ENCODE assay signal across 8 cellular contexts in the genomic region with DNA sequence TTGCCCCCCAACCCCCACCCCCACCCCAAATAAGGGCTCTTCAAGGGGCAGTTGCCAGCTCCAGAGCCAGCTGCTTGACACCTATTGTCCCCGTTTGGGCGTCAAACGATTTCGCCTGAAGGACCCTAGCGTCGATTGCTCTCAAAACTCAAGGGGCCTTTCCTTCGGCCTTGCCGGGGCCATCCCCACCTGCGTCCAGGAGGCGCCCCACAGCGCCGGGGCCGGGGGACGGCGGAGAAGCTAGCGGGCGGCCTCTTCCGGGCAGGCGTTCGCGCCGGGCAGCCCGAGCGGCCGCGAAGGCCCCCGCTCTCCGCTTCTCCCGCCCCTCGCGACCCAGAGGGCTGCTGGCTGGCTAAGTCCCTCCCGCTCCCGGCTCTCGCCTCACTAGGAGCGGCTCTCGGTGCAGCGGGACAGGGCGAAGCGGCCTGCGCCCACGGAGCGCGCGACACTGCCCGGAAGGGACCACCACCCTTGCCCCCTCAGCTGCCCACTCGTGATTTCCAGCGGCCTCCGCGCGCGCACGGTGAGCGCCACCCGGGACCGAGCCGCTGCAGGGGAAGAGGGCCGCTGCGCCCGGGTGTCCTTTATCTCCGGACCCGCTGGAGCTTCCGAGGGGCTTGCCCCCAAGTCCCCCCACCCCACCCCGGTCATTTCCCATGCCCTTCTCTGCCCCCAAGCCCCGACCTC. TPM values are rescaled to one million over a fixed set of nuclear protein-coding genes. Genes with fewer than 3 reads are reported as not detected.
DNase-seq lines count a peak whose midpoint lies in the region; ATAC-seq, FAIRE-seq and TF ChIP-seq lines count a peak whose summit lies in the region.

A gene with protein sequence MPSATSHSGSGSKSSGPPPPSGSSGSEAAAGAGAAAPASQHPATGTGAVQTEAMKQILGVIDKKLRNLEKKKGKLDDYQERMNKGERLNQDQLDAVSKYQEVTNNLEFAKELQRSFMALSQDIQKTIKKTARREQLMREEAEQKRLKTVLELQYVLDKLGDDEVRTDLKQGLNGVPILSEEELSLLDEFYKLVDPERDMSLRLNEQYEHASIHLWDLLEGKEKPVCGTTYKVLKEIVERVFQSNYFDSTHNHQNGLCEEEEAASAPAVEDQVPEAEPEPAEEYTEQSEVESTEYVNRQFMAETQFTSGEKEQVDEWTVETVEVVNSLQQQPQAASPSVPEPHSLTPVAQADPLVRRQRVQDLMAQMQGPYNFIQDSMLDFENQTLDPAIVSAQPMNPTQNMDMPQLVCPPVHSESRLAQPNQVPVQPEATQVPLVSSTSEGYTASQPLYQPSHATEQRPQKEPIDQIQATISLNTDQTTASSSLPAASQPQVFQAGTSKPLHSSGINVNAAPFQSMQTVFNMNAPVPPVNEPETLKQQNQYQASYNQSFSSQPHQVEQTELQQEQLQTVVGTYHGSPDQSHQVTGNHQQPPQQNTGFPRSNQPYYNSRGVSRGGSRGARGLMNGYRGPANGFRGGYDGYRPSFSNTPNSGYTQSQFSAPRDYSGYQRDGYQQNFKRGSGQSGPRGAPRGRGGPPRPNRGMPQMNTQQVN (plus strand): TSS at position 383 of the 687 bp plus-strand sequence. CDS start 690 bp downstream, outside the sequence.

- no peak for FAIRE-seq in pancreas (lab: Jason Lieb, UNC)

- peaks cover 13% of the 10 kb centered on the region for H3K4me1 Mint-ChIP-seq in activated naive CD8-positive, alpha-beta T cell treated with anti-CD3 and anti-CD28 coated beads, Interleukin-2, amount 10 ng/mL, durations not matched to agents 7 days and 5 days

- H3K36me3 ChIP-seq in SU-DHL-6 (ENCODE audit: low read length): no peaks in the 10 kb centered on the region; the same call in 1 of the 2 replicates
- H3K36me3 ChIP-seq in pancreas: no peaks in the 10 kb centered on the region
- no peaks in the 10 kb centered on the region for H3K36me3 ChIP-seq in thyroid gland

- peak; percentile 60 for ATAC-seq in HG02678 (IDR thresholded peaks at IDR 0.05; ENCODE audit: unreplicated experiment)
- peak; percentile 81 for ATAC-seq in activated naive CD8-positive, alpha-beta T cell treated with anti-CD3 and anti-CD28 coated beads, Interleukin-2, amount 10 ng/mL, durations not matched to agents 7 days and 5 days (ENCODE audit: low read depth)
- peak; percentile 95 for ATAC-seq in Right ventricle myocardium superior (ENCODE audit: poor library complexity)
- ATAC-seq in pancreas: peak; percentile 86 to 92 (median 90)

- H3K9me3 Mint-ChIP-seq in activated naive CD8-positive, alpha-beta T cell treated with anti-CD3 and anti-CD28 coated beads, Interleukin-2, amount 10 ng/mL, durations not matched to agents 7 days and 5 days: no peaks in the 10 kb centered on the region

- H3F3A ChIP-seq in SU-DHL-6 (ENCODE audit: insufficient read depth): peaks cover 5% of the 10 kb centered on the region; the same call in 1 of the 2 replicates

- peaks cover 44% of the 10 kb centered on the region for H3K79me2 ChIP-seq in SU-DHL-6 (ENCODE audit: insufficient read depth, low read length)

- peaks cover 15% of the 10 kb centered on the region for H3K36me3 Mint-ChIP-seq in activated naive CD8-positive, alpha-beta T cell treated with anti-CD3 and anti-CD28 coated beads, Interleukin-2, amount 10 ng/mL, durations not matched to agents 7 days and 5 days

- peaks cover 3% of the 10 kb centered on the region for H3K27me3 Mint-ChIP-seq in activated naive CD8-positive, alpha-beta T cell treated with anti-CD3 and anti-CD28 coated beads, Interleukin-2, amount 10 ng/mL, durations not matched to agents 7 days and 5 days

- no peaks in the 10 kb centered on the region for H3K9me2 ChIP-seq in SU-DHL-6 (replicated peaks; ENCODE audit: insufficient read depth, low read length)

- intact Hi-C loops in Right ventricle myocardium superior (cut with DNase I) (loop anchor here (5.0 kb wide), 1 partner anchor 56 kb away; a partner anchor contains a TSS), pancreas (cut with DNase I) (loop anchor here in 1 of 3 donors (10.0 kb wide), 1 partner anchor 53 kb away; a partner anchor contains a TSS), thyroid gland (cut with DNase I) (loop anchor here (2.0 kb wide), 1 partner anchor 55 kb away; no protein-coding TSS in a partner anchor)

- 0 out of 2 replicates have a peak, but pooled peaks cover 8% of the 10 kb centered on the region for H4K20me1 ChIP-seq in SU-DHL-6 (ENCODE audit: low read depth, low read length)

- TF ChIP-seq CTCF in SU-DHL-6 (IDR thresholded peaks at IDR 0.05; ENCODE audit: insufficient read depth, low read length, poor library complexity, severe bottlenecking): no peak
- TF ChIP-seq CTCF in pancreas (IDR thresholded peaks at IDR 0.05): no peak
- no peak for TF ChIP-seq CTCF in thyroid gland (IDR thresholded peaks at IDR 0.05)

- TF ChIP-seq POLR2A in GM10847 (IDR thresholded peaks at IDR 0.05; ENCODE audit: extremely low read depth, insufficient read length) (peak; percentile 86), thyroid gland (IDR thresholded peaks at IDR 0.05) (peak; percentile 6 to 77)

- H3K4me3 Mint-ChIP-seq in activated naive CD8-positive, alpha-beta T cell treated with anti-CD3 and anti-CD28 coated beads, Interleukin-2, amount 10 ng/mL, durations not matched to agents 7 days and 5 days: peak within 1 kb of the TSS; percentile 95

- no peaks in the 10 kb centered on the region for H3K9me3 ChIP-seq in SU-DHL-6 (ENCODE audit: insufficient read depth, low read length)
- no peaks in the 10 kb centered on the region for H3K9me3 ChIP-seq in pancreas
- H3K9me3 ChIP-seq in thyroid gland: no peaks in the 10 kb centered on the region

- POLR2A ChIA-PET in activated naive CD8-positive, alpha-beta T cell treated with anti-CD3 and anti-CD28 coated beads, Interleukin-2, amount 10 ng/mL, durations not matched to agents 7 days and 5 days (lab: Charles Lee): interaction anchor here (0.8 to 3.8 kb wide), 11 partner anchors 9 to 397 kb away, joined by 3 to 47 read pairs (median 3); a partner anchor contains a TSS

- peaks cover 18 to 31% (median 29%) of the 10 kb centered on the region in 3 donors for H3K4me1 ChIP-seq in pancreas
- H3K4me1 ChIP-seq in thyroid gland: peaks cover 26 to 38% of the 10 kb centered on the region in 2 donors

- WGBS in pancreas, 2 donors: 0 to 1% methylated on average over 49 to 64 of the region's 64 CpGs
- 1 to 2% methylated on average over 10 to 26 of the region's 64 CpGs for WGBS in thyroid gland, 2 donors

- H3K4me2 ChIP-seq in SU-DHL-6 (ENCODE audit: low read depth, low read length, poor library complexity, severe bottlenecking): peak within 1 kb of the TSS; percentile 93

- H3K27me3 ChIP-seq in SU-DHL-6 (ENCODE audit: low read length) (no peaks in the 10 kb centered on the region), pancreas (no peaks in the 10 kb centered on the region), thyroid gland (no peaks in the 10 kb centered on the region)

- H3K27ac ChIP-seq in SU-DHL-6 (ENCODE audit: low read depth, low read length) (peak within 1 kb of the TSS; percentile 86), pancreas (peak within 1 kb of the TSS; percentile 99 to 100 (median 100)), thyroid gland (peak within 1 kb of the TSS; percentile 98 to 100 (median 100))

- H3K27ac Mint-ChIP-seq in activated naive CD8-positive, alpha-beta T cell treated with anti-CD3 and anti-CD28 coated beads, Interleukin-2, amount 10 ng/mL, durations not matched to agents 7 days and 5 days: peak within 1 kb of the TSS; percentile 97

- peak within 1 kb of the TSS; percentile 68 for H2AFZ ChIP-seq in SU-DHL-6 (ENCODE audit: low read depth, low read length, severe bottlenecking)

- H3K4me3 ChIP-seq in SU-DHL-6 (ENCODE audit: insufficient read depth, low read length, poor library complexity, severe bottlenecking) (peak within 1 kb of the TSS; percentile 94), pancreas (peak within 1 kb of the TSS; percentile 85 to 94 (median 92)), thyroid gland (replicated peaks in 1 of 3) (peak within 1 kb of the TSS; percentile 74 to 97 (median 96))

- peak; percentile 96 to 98 (median 97) for DNase-seq in NCI-H1417 (lab: John Stamatoyannopoulos, UW)
- DNase-seq in activated naive CD8-positive, alpha-beta T cell treated with anti-CD3 and anti-CD28 coated beads, Interleukin-2, amount 10 ng/mL, durations not matched to agents 7 days and 5 days: peak; percentile 91
- peak; percentile 93 for DNase-seq in Right ventricle myocardium superior
- DNase-seq in pancreas: peak; percentile 84 to 95 (median 88)
- peak; percentile 85 to 87 for DNase-seq in thyroid gland

- H3K9ac ChIP-seq in SU-DHL-6 (ENCODE audit: low read length): peak within 1 kb of the TSS; percentile 99

RNA-seq across cellular contexts. Expression of the gene that starts here (rescaled TPM):
- 100 to 1,000 TPM; 190 to 201 TPM for total RNA-seq in activated naive CD8-positive, alpha-beta T cell treated with anti-CD3 and anti-CD28 coated beads, Interleukin-2, amount 10 ng/mL, durations not matched to agents 7 days and 5 days
- total RNA-seq in Right ventricle myocardium superior (105 TPM), pancreas (100 to 1,000 TPM in 3 of 6 donors, 10 to 100 TPM in 3; 84.4 to 116 (median 101) TPM), thyroid gland (100 to 1,000 TPM; 164 to 207 (median 180) TPM)
- 10 to 100 TPM; 33.9 to 46.9 TPM for polyA plus RNA-seq in pancreas

Comparison
In these comparisons a context has a peak if more than half of its experiments do, and no peak if none do; other contexts are left out.
1. Peak in every context shown above with its lines: DNase-seq, ATAC-seq, H3K4me3 ChIP-seq and H3K27ac ChIP-seq.